13 cellular contexts compared by ENCODE assay signal in genomic region chrX:139967300-139967699, GRCh38. TPM values are rescaled to one million over a fixed set of nuclear protein-coding genes. Genes with fewer than 3 reads are reported as not detected.
A peak's percentile ranks its signal among the peaks of the same experiment; 100 is the strongest.
DNase-seq lines count a peak whose midpoint lies in the region; ATAC-seq and TF ChIP-seq lines count a peak whose summit lies in the region.
"Had no signal": no experiment of that assay in that cellular context is flagged by ENCODE, and none has a peak within 500 bp of the region (broad histone marks: within the 10 kb centered on the region; RNA-seq: fewer than 3 reads in every experiment).

No MANE protein-coding gene starts in this region.

- POLR2A ChIA-PET in HEK293T (lab: Yijun Ruan, JAX) (no interaction called here), WTC11 (lab: Charles Lee) (no interaction called here)

- H3K27ac Mint-ChIP-seq in WTC11 = no peak overlapping the region
- H3K27ac Mint-ChIP-seq in activated T-helper 17 cell treated with anti-CD3 and anti-CD28 coated beads, Interleukin-2, amount 50 U/mL, for 72 hours = no peak overlapping the region

- no peak for TF ChIP-seq CTCF in WTC11 (IDR thresholded peaks at IDR 0.05)
- TF ChIP-seq CTCF in lower lobe of right lung (IDR thresholded peaks at IDR 0.05) = peak; percentile 16

- no peaks in the 10 kb centered on the region for H3K9me3 Mint-ChIP-seq in WTC11
- no peaks in the 10 kb centered on the region for H3K9me3 Mint-ChIP-seq in activated T-helper 17 cell treated with anti-CD3 and anti-CD28 coated beads, Interleukin-2, amount 50 U/mL, for 72 hours

- no peaks in the 10 kb centered on the region for H3K27me3 ChIP-seq in lower lobe of right lung (ENCODE audit: low read depth)

- peak; percentile 50; the same call in 1 of the 2 replicates for ATAC-seq in WTC11
- ATAC-seq in lower lobe of right lung = no peak
- no peak for ATAC-seq in activated T-helper 17 cell treated with anti-CD3 and anti-CD28 coated beads, Interleukin-2, amount 50 U/mL, for 72 hours (replicated peaks)
- ATAC-seq in HG03159 (IDR thresholded peaks at IDR 0.05; ENCODE audit: unreplicated experiment) = no peak

- no peak overlapping the region for H3K4me3 Mint-ChIP-seq in WTC11
- H3K4me3 Mint-ChIP-seq in activated T-helper 17 cell treated with anti-CD3 and anti-CD28 coated beads, Interleukin-2, amount 50 U/mL, for 72 hours = no peak overlapping the region

- H3K36me3 ChIP-seq in lower lobe of right lung = no peaks in the 10 kb centered on the region

- H3K4me1 Mint-ChIP-seq in WTC11 = peaks cover 8% of the 10 kb centered on the region
- no peaks in the 10 kb centered on the region for H3K4me1 Mint-ChIP-seq in activated T-helper 17 cell treated with anti-CD3 and anti-CD28 coated beads, Interleukin-2, amount 50 U/mL, for 72 hours

- no peaks in the 10 kb centered on the region for H3K9me3 ChIP-seq in lower lobe of right lung

- peak; percentile 48 for DNase-seq in DMS53 (lab: John Stamatoyannopoulos, UW)
- no peak for DNase-seq in DMS53 treated with DMSO at 0.1 percent for 48 hours (lab: John Stamatoyannopoulos, UW; ENCODE audit: unreplicated experiment)
- DNase-seq in HEK293T (ENCODE audit: extremely low spot score) = peak; percentile 40
- peak; percentile 14 for DNase-seq in WTC11 (ENCODE audit: low spot score)
- DNase-seq in lower lobe of right lung = no peak
- no peak for DNase-seq in NCI-H510A treated with DMSO at 0.1 percent for 48 hours (lab: John Stamatoyannopoulos, UW)
- DNase-seq: activated effector memory CD4-positive, alpha-beta T cell treated with anti-CD3 and anti-CD28 coated beads, Interleukin-2, amount 50 U/mL, for 16 hours; NCI-H187 had no signal

- no peak overlapping the region for H3K4me3 ChIP-seq in lower lobe of right lung

- peaks cover 13% of the 10 kb centered on the region for H3K27me3 Mint-ChIP-seq in WTC11 (ENCODE audit: low read depth)
- peaks cover 6% of the 10 kb centered on the region for H3K27me3 Mint-ChIP-seq in activated T-helper 17 cell treated with anti-CD3 and anti-CD28 coated beads, Interleukin-2, amount 50 U/mL, for 72 hours

- intact Hi-C loops in lower lobe of right lung (cut with DNase I) = no loop called here

- H3K4me1 ChIP-seq in lower lobe of right lung = no peaks in the 10 kb centered on the region

- no peaks in the 10 kb centered on the region for H3K36me3 Mint-ChIP-seq in WTC11
- H3K36me3 Mint-ChIP-seq in activated T-helper 17 cell treated with anti-CD3 and anti-CD28 coated beads, Interleukin-2, amount 50 U/mL, for 72 hours (ENCODE audit: low read depth) = no peaks in the 10 kb centered on the region

- H3K27ac ChIP-seq in lower lobe of right lung = no peak overlapping the region

- CTCF ChIA-PET in HEK293T (lab: Yijun Ruan, JAX) (interaction anchor here (0.5 kb wide), 1 partner anchor 407 kb away, joined by 3 read pairs; no protein-coding TSS in a partner anchor), WTC11 (lab: Charles Lee) (interaction anchor here (0.6 to 2.2 kb wide), 5 partner anchors 31 to 275 kb away, joined by 3 to 12 read pairs (median 5); no protein-coding TSS in a partner anchor)

TF ChIP-seq in HEK293T, 16 proteins besides CTCF, POLR2A, EP300 and RAD21:
- no peak for TF ChIP-seq BHLHE40 (IDR thresholded peaks at IDR 0.05; ENCODE audit: borderline replicate concordance)
- TF ChIP-seq L3MBTL2 (conservative IDR thresholded peaks at IDR 0.05) = no peak

TF ChIP-seq in WTC11, 78 proteins besides CTCF, POLR2A, EP300 and RAD21:
- TF ChIP-seq EMX1 (CRISPR knock-in tag; IDR thresholded peaks at IDR 0.05) (no peak), NFE2L1 (CRISPR knock-in tag; IDR thresholded peaks at IDR 0.05) (no peak)

RNA-seq across cellular contexts. Expression of gene CXorf66, which starts 2.0 kb away (rescaled TPM):
- not detected in 3 replicates for total RNA-seq in WTC11 (2021)
- total RNA-seq in lower lobe of right lung = not detected
- not detected for total RNA-seq in activated T-helper 17 cell treated with anti-CD3 and anti-CD28 coated beads, Interleukin-2, amount 50 U/mL, for 72 hours
- total RNA-seq: mononuclear cell; T-helper 1 cell treated with Interleukin-12 subunit alpha and Interleukin-12 subunit beta and Interleukin-4 antibody, amounts not matched to agents 30 ng/mL and 1 ng/mL, for 36 hours; temporal lobe had no signal

RNA-seq across cellular contexts. Expression of gene ATP11C, which starts 34.4 kb away (rescaled TPM):
- total RNA-seq in WTC11 (2021) = 33.6 to 41.0 TPM (median 38.6 TPM) in 3 replicates
- 14.2 TPM for total RNA-seq in lower lobe of right lung
- total RNA-seq in activated T-helper 17 cell treated with anti-CD3 and anti-CD28 coated beads, Interleukin-2, amount 50 U/mL, for 72 hours = 1 to 10 TPM; 9.2 to 9.4 TPM

Comparison
In these comparisons a context has a peak if more than half of its experiments do, and no peak if none do; other contexts are left out.
1. DNase-seq: peak in DMS53 (single experiment), HEK293T (single experiment) and WTC11 (single experiment); none in DMS53 treated with DMSO at 0.1 percent for 48 hours (single experiment), lower lobe of right lung (single experiment) and NCI-H510A treated with DMSO at 0.1 percent for 48 hours (single experiment).